ENCODE assay signal across 8 cellular contexts in genomic region chr11:59680287-59681154, GRCh38. TPM values are rescaled to one million over a fixed set of nuclear protein-coding genes. Genes with fewer than 3 reads are reported as not detected.
A peak's percentile ranks its signal among the peaks of the same experiment; 100 is the strongest.
DNase-seq lines count a peak whose midpoint lies in the region; ATAC-seq and TF ChIP-seq lines count a peak whose summit lies in the region.

No MANE protein-coding gene starts in this region.

- peak overlapping the region; percentile 30 for H2BK15ac ChIP-seq in mesenchymal stem cell (ENCODE audit: low read depth, poor library complexity, severe bottlenecking)

- H2BK5ac ChIP-seq in mesenchymal stem cell (ENCODE audit: low read depth, low read length, poor library complexity, severe bottlenecking): peak overlapping the region; percentile 51

- no peak overlapping the region for H3K23ac ChIP-seq in mesenchymal stem cell (ENCODE audit: low read length in 2 of 2)

- H3K14ac ChIP-seq in mesenchymal stem cell (ENCODE audit: low read length in 2 of 2): no peak overlapping the region

- DNase-seq in Ammon's horn (ENCODE audit: low spot score): peak; percentile 51
- peak; percentile 74 for DNase-seq in NCI-H460 (ENCODE audit: extremely low read depth, low read depth)
- peak; percentile 45 to 59 for DNase-seq in activated CD4-positive, alpha-beta T cell treated with anti-CD3 and anti-CD28 coated beads for 4 hours
- no peak for DNase-seq in dorsolateral prefrontal cortex
- DNase-seq in mesenchymal stem cell: peak; percentile 89
- peak; percentile 36 to 42 for DNase-seq in stimulated activated CD8-positive, alpha-beta memory T cell treated with anti-CD3 and anti-CD28 coated beads, Interleukin-7, amount 100 ng/mL, for 4 hours (ENCODE audit: low read depth in 2 of 2)

- H3K27ac ChIP-seq in dorsolateral prefrontal cortex (no peak overlapping the region), mesenchymal stem cell (ENCODE audit: low read length, poor library complexity, severe bottlenecking) (peak overlapping the region; percentile 79)

- H3K27me3 ChIP-seq in dorsolateral prefrontal cortex: no peaks in the 10 kb centered on the region
- no peaks in the 10 kb centered on the region for H3K27me3 ChIP-seq in mesenchymal stem cell (ENCODE audit: control insufficient read depth in 1 of 2, insufficient read depth in 1 of 2, low read length in 2 of 2)

- no peak overlapping the region for H3K18ac ChIP-seq in mesenchymal stem cell (ENCODE audit: low read depth in 1 of 2, low read length in 2 of 2)

- ATAC-seq in GM18868 (IDR thresholded peaks at IDR 0.05; ENCODE audit: unreplicated experiment): peak; percentile 99
- peak; percentile 94 for ATAC-seq in HG03095 (IDR thresholded peaks at IDR 0.05; ENCODE audit: unreplicated experiment)

- no peaks in the 10 kb centered on the region for H3K79me1 ChIP-seq in mesenchymal stem cell (replicated peaks; ENCODE audit: low read length, poor library complexity, severe bottlenecking)

- no peak overlapping the region for H4K8ac ChIP-seq in mesenchymal stem cell (ENCODE audit: low read length)

- H3K4me2 ChIP-seq in mesenchymal stem cell (ENCODE audit: low read length, poor library complexity, severe bottlenecking): no peak overlapping the region

- no peak overlapping the region for H2AK5ac ChIP-seq in mesenchymal stem cell (ENCODE audit: low read length, severe bottlenecking)

- no peak overlapping the region for H3K9ac ChIP-seq in mesenchymal stem cell (ENCODE audit: low read length)

- peaks cover 4% of the 10 kb centered on the region for H3K4me1 ChIP-seq in mesenchymal stem cell (ENCODE audit: control insufficient read depth, insufficient read depth, low read depth, low read length)

- H3K36me3 ChIP-seq in mesenchymal stem cell (ENCODE audit: control insufficient read depth in 1 of 2, insufficient read depth in 2 of 2, low read depth in 1 of 2, low read length in 2 of 2): no peaks in the 10 kb centered on the region

- WGBS in mesenchymal stem cell: 21% methylated on average over 1 of the region's 1 CpG

- H3K9me3 ChIP-seq in mesenchymal stem cell (ENCODE audit: control insufficient read depth, low read length): peaks cover 9% of the 10 kb centered on the region

- peak overlapping the region in 1 of 2 experiments; percentile 47 for H3K4ac ChIP-seq in mesenchymal stem cell (ENCODE audit: low read depth in 1 of 2, low read length in 2 of 2)

- intact Hi-C loops in dorsolateral prefrontal cortex (cut with DNase I): no loop called here

- H3K4me3 ChIP-seq in dorsolateral prefrontal cortex (no peak overlapping the region), mesenchymal stem cell (ENCODE audit: insufficient read depth in 1 of 2, low read depth in 1 of 2, low read length in 2 of 2) (no peak overlapping the region)

- H2AFZ ChIP-seq in mesenchymal stem cell (ENCODE audit: low read depth, low read length): no peak overlapping the region

- no peak overlapping the region for H4K91ac ChIP-seq in mesenchymal stem cell (ENCODE audit: low read length)

- peak overlapping the region in 1 of 2 experiments; percentile 32 for H2BK12ac ChIP-seq in mesenchymal stem cell (ENCODE audit: low read length in 2 of 2)

- peak in 40 of 56 donors; percentile 12 to 59 (median 36) for TF ChIP-seq CTCF in dorsolateral prefrontal cortex (IDR thresholded peaks at IDR 0.05 in 54 of 56, conservative IDR thresholded peaks at IDR 0.05 in 2 of 56; ENCODE audit: low read depth in 1 of 56, partially characterized antibody in 56 of 56)

- no peak overlapping the region for H2BK120ac ChIP-seq in mesenchymal stem cell (ENCODE audit: low read depth, low read length)

RNA-seq across cellular contexts. Expression of gene PATL1, which starts 11.7 kb away (rescaled TPM):
- total RNA-seq in NCI-H460 (2014; rRNA removed; shearing (Covaris generic)): 22.4 and 23.4 TPM in 2 replicates
- polyA plus RNA-seq in NCI-H460 (2014; cell fraction: nucleus; rRNA removed): 12.0 and 14.4 TPM in 2 replicates
- 10 to 100 TPM; 14.6 to 38.0 (median 20.9) TPM for total RNA-seq in dorsolateral prefrontal cortex
- polyA plus RNA-seq in mesenchymal stem cell (2013, experiment 1 of 2): 43.6 TPM
- polyA plus RNA-seq in mesenchymal stem cell (2013, experiment 2 of 2): 43.9 TPM

RNA-seq across cellular contexts. Expression of gene OR10V1, which starts 33.1 kb away (rescaled TPM):
- not detected in 2 replicates for total RNA-seq in NCI-H460 (2014; rRNA removed; shearing (Covaris generic))
- polyA plus RNA-seq in NCI-H460 (2014; cell fraction: nucleus; rRNA removed): not detected in 2 replicates
- total RNA-seq in dorsolateral prefrontal cortex: under 1 TPM in 8 of 120 experiments, not detected in 112; 0.41 to 0.86 (median 0.55) TPM
- polyA plus RNA-seq in mesenchymal stem cell (2013, experiment 1 of 2): not detected
- polyA plus RNA-seq in mesenchymal stem cell (2013, experiment 2 of 2): not detected

Comparison
In these comparisons a context has a peak if more than half of its experiments do, and no peak if none do; other contexts are left out.
1. DNase-seq: peak in Ammon's horn (single experiment), NCI-H460 (single experiment), activated CD4-positive, alpha-beta T cell treated with anti-CD3 and anti-CD28 coated beads for 4 hours (2 of 2), mesenchymal stem cell (single experiment) and stimulated activated CD8-positive, alpha-beta memory T cell treated with anti-CD3 and anti-CD28 coated beads, Interleukin-7, amount 100 ng/mL, for 4 hours (2 of 2); none in dorsolateral prefrontal cortex (0 of 10).